Comparison of ENCODE assay signal across 8 cellular contexts in the genomic region with DNA sequence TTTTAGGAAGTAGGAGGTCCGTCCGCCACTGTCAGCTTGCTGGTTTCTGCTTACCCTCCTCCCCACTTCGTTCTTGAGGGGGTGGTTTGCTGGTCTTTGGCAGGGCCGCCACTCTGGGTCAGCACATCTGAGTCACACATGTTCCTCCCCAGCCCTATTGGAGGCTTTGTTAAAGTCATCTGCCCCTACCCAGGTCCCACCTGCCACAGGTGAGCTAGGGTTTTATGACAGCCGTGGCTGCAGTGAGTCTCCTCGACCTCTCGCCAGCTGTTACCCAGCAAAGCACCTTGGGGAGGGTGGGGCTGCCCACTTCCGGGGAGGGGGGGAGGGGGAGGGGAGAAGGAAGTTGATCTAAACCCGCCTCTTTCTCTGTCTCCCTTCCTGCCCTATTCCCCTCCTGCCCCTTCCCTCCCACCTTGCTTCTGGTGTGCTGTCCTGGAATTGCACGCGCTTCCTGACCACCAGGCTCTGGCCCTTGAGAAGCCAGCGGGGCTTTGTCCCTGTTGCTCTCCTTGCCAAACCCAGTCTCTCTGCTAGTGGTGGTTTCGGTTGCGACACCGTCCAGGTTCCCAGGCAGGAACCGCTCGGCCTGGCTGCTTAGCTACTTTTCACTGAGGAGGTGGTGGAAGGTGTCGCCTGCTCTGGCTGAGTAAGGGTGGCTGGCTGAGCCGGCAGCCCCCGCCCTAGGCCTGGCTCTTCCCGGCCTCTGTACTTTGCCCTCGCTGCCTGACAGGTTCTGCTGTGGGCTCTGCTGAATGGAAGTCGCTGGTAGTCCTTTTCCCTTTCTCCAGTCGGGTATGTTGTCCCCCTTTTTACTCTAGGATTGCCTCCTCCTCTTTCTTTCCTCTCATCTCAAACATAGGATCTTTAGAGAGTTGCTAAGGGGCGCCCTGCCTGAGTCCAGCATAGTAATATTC. TPM values are rescaled to one million over a fixed set of nuclear protein-coding genes. Genes with fewer than 3 reads are reported as not detected.
A peak's percentile ranks its signal among the peaks of the same experiment; 100 is the strongest.
DNase-seq lines count a peak whose midpoint lies in the region; ATAC-seq, FAIRE-seq and TF ChIP-seq lines count a peak whose summit lies in the region.

No MANE protein-coding gene starts in this region.

- peak overlapping the region; percentile 88 for H3K27ac Mint-ChIP-seq in T-helper 2 cell treated with Interferon-gamma antibody and Interleukin-4, amounts not matched to agents 5 μg/mL and 100 μg/mL, for 36 hours

- ATAC-seq in GM19395 (IDR thresholded peaks at IDR 0.05; ENCODE audit: unreplicated experiment) = peak; percentile 81

- DNase-seq in Ammon's horn (ENCODE audit: low spot score) = peak; percentile 40
- peak; percentile 79 for DNase-seq in Jurkat, Clone E6-1 (ENCODE audit: low read depth, low spot score)
- DNase-seq in T-helper 2 cell treated with Interferon-gamma antibody and Interleukin-4, amounts not matched to agents 5 μg/mL and 100 μg/mL, for 36 hours (ENCODE audit: low spot score) = peak; percentile 56
- peak; percentile 52 for DNase-seq in astrocyte of the hippocampus (ENCODE audit: low read depth, low spot score)
- DNase-seq in kidney = peak; percentile 87
- peak; percentile 61 for DNase-seq in stimulated activated CD4-positive, alpha-beta T cell treated with anti-CD3 and anti-CD28 coated beads, Interleukin-1b, Interleukin-23, amount 100 ng/mL, for 48 hours
- DNase-seq in GOT3 (lab: John Stamatoyannopoulos, UW) = no peak

- H3K4me3 ChIP-seq in Jurkat, Clone E6-1 (ENCODE audit: low read length) = peak overlapping the region; percentile 79
- peak overlapping the region; percentile 60 to 68 for H3K4me3 ChIP-seq in kidney (ENCODE audit: low read length in 2 of 2)

- H3K4me1 Mint-ChIP-seq in T-helper 2 cell treated with Interferon-gamma antibody and Interleukin-4, amounts not matched to agents 5 μg/mL and 100 μg/mL, for 36 hours (ENCODE audit: low read depth) = peaks cover 59% of the 10 kb centered on the region

- H3K4me3 Mint-ChIP-seq in T-helper 2 cell treated with Interferon-gamma antibody and Interleukin-4, amounts not matched to agents 5 μg/mL and 100 μg/mL, for 36 hours = peak overlapping the region; percentile 93

- H3K9ac ChIP-seq in kidney (ENCODE audit: low read length in 2 of 2) = peak overlapping the region; percentile 49 to 73

- no peak for FAIRE-seq in kidney (lab: Jason Lieb, UNC)

- H3K9me3 Mint-ChIP-seq in T-helper 2 cell treated with Interferon-gamma antibody and Interleukin-4, amounts not matched to agents 5 μg/mL and 100 μg/mL, for 36 hours = no peaks in the 10 kb centered on the region

- H3K4me1 ChIP-seq in kidney (ENCODE audit: control insufficient read depth in 1 of 2, insufficient read depth in 1 of 2, low read depth in 1 of 2, low read length in 2 of 2) = peaks cover 32 to 46% of the 10 kb centered on the region in 2 donors

- TF ChIP-seq CTCF in kidney (IDR thresholded peaks at IDR 0.05; ENCODE audit: borderline replicate concordance, extremely low read depth, insufficient read depth) = no peak

- H3K36me3 Mint-ChIP-seq in T-helper 2 cell treated with Interferon-gamma antibody and Interleukin-4, amounts not matched to agents 5 μg/mL and 100 μg/mL, for 36 hours (ENCODE audit: low read depth) = peaks cover 31% of the 10 kb centered on the region

- H3K27me3 Mint-ChIP-seq in T-helper 2 cell treated with Interferon-gamma antibody and Interleukin-4, amounts not matched to agents 5 μg/mL and 100 μg/mL, for 36 hours (ENCODE audit: low read depth) = no peaks in the 10 kb centered on the region

- no peaks in the 10 kb centered on the region for H3K36me3 ChIP-seq in kidney (ENCODE audit: control insufficient read depth in 1 of 2, insufficient read depth in 2 of 2, low read length in 2 of 2)

- peak overlapping the region; percentile 91 to 95 for H3K27ac ChIP-seq in kidney (ENCODE audit: low read depth in 2 of 2, low read length in 2 of 2)

- intact Hi-C loops in kidney (cut with DNase I) = no loop called here

- H3K9me3 ChIP-seq in kidney (ENCODE audit: control insufficient read depth in 1 of 2, low read length in 2 of 2) = no peaks in the 10 kb centered on the region

RNA-seq across cellular contexts. Expression of a gene that starts 28.5 kb away (rescaled TPM):
- polyA plus RNA-seq in Jurkat, Clone E6-1 (2012; ENCODE audit: insufficient read depth, insufficient read length) = 9.3 TPM
- total RNA-seq in kidney = 0.76 TPM
- polyA plus RNA-seq in kidney (ENCODE audit: insufficient read depth, low read depth, low replicate concordance) = 0.86 TPM

RNA-seq across cellular contexts. Expression of a gene that starts 49.5 kb away (rescaled TPM):
- polyA plus RNA-seq in Jurkat, Clone E6-1 (2012; ENCODE audit: insufficient read depth, insufficient read length) = 21.7 TPM
- total RNA-seq in kidney = 42.6 TPM
- polyA plus RNA-seq in kidney (ENCODE audit: insufficient read depth, low read depth, low replicate concordance) = 11.7 TPM

RNA-seq across cellular contexts. Expression of a gene that starts 50.4 kb away (rescaled TPM):
- polyA plus RNA-seq in Jurkat, Clone E6-1 (2012; ENCODE audit: insufficient read depth, insufficient read length) = 42.1 TPM
- total RNA-seq in kidney = 27.2 TPM
- 11.8 TPM for polyA plus RNA-seq in kidney (ENCODE audit: insufficient read depth, low read depth, low replicate concordance)
